Comparison of ENCODE assay signal across 9 cellular contexts in the genomic region with DNA sequence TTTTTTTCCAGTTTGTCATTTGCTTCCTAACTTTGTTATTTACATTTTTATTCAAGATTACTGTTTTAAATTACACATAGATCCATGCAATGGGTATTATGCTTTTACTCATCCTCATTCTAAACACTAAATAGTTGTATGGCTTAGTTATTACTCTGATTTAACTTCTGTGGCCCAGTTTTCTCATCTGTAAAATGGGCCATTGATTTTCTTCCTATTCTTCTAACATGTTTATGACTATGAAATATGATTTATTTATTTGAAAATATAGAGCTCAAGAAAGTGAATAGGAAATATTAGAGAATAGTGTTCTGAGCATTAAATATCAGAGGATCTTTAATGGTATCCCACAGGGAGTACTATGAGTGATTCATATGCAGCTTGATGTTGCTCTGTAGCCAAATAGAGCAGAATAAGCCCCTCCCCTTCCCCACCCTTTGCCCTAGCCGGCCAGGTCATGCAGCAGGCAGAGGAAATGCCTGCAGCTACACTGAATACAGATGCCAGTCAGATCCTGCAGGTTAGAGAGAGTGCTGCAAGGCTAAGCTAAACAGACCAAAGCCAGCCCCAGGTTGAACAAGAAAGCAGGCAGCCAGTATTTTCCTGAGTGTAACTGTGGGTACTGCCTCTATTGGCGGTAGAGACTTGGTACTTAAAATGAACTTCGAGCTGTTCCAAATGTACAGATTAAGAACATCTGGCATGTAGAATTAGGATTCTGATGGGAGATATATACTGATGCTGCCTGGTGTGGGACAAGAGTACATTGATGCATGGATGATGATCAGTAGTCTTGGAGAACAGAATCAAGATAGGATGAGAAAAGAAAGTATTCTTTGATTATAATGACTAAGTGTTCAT. TPM values are rescaled to one million over a fixed set of nuclear protein-coding genes. Genes with fewer than 3 reads are reported as not detected.
DNase-seq lines count a peak whose midpoint lies in the region; ATAC-seq and TF ChIP-seq lines count a peak whose summit lies in the region.
"Had no signal": no experiment of that assay in that cellular context is flagged by ENCODE, and none has a peak within 500 bp of the region (broad histone marks: within the 10 kb centered on the region; RNA-seq: fewer than 3 reads in every experiment).

No MANE protein-coding gene starts in this region.

- no peaks in the 10 kb centered on the region for H3K27me3 ChIP-seq in WERI-Rb-1 (ENCODE audit: insufficient read depth, low read depth, severe bottlenecking)

- no peaks in the 10 kb centered on the region for H3K9me3 Mint-ChIP-seq in activated CD4-positive, alpha-beta T cell treated with anti-CD3 and anti-CD28 coated beads for 36 hours (ENCODE audit: low read depth)

- no peaks in the 10 kb centered on the region for H3K9me3 ChIP-seq in WERI-Rb-1 (ENCODE audit: severe bottlenecking)

- no peaks in the 10 kb centered on the region for H3K36me3 ChIP-seq in WERI-Rb-1

- H3K4me1 Mint-ChIP-seq in activated CD4-positive, alpha-beta T cell treated with anti-CD3 and anti-CD28 coated beads for 36 hours: peaks cover 12% of the 10 kb centered on the region

- POLR2A ChIA-PET in activated CD4-positive, alpha-beta T cell treated with anti-CD3 and anti-CD28 coated beads for 36 hours (lab: Charles Lee): no interaction called here

- CTCF ChIA-PET in activated CD4-positive, alpha-beta T cell treated with anti-CD3 and anti-CD28 coated beads for 36 hours (lab: Charles Lee): interaction anchor here (0.9 to 2.2 kb wide), 6 partner anchors 11 to 601 kb away, joined by 3 to 5 read pairs (median 3); a partner anchor contains a TSS

- TF ChIP-seq CTCF in WERI-Rb-1 (IDR thresholded peaks at IDR 0.05; ENCODE audit: low read depth, low read length): no peak

- no peak overlapping the region for H3K27ac ChIP-seq in WERI-Rb-1
- H3K27ac ChIP-seq: skin epidermis had no signal

- no peaks in the 10 kb centered on the region for H3K27me3 Mint-ChIP-seq in activated CD4-positive, alpha-beta T cell treated with anti-CD3 and anti-CD28 coated beads for 36 hours

- intact Hi-C loops in activated CD4-positive, alpha-beta T cell treated with anti-CD3 and anti-CD28 coated beads for 36 hours (cut with DNase I, micrococcal nuclease): no loop called here

- no peak overlapping the region for H3K4me3 Mint-ChIP-seq in activated CD4-positive, alpha-beta T cell treated with anti-CD3 and anti-CD28 coated beads for 36 hours

- H3K4me3 ChIP-seq in Jurkat, Clone E6-1 (ENCODE audit: low read length): no peak overlapping the region
- H3K4me3 ChIP-seq in WERI-Rb-1 (ENCODE audit: low read depth, low read length): no peak overlapping the region
- H3K4me3 ChIP-seq: skin epidermis had no signal

- peak; percentile 45 for ATAC-seq in GM21423 (IDR thresholded peaks at IDR 0.05; ENCODE audit: unreplicated experiment)
- ATAC-seq in activated CD4-positive, alpha-beta T cell treated with anti-CD3 and anti-CD28 coated beads for 36 hours: peak; percentile 91

- H3K27ac Mint-ChIP-seq in activated CD4-positive, alpha-beta T cell treated with anti-CD3 and anti-CD28 coated beads for 36 hours: no peak overlapping the region

- peak; percentile 80 for DNase-seq in Daoy (ENCODE audit: low read depth)
- DNase-seq in Jurkat, Clone E6-1 (ENCODE audit: low read depth, low spot score): peak; percentile 54
- peak; percentile 39 for DNase-seq in activated CD4-positive, alpha-beta T cell treated with anti-CD3 and anti-CD28 coated beads for 36 hours
- DNase-seq in foreskin melanocyte: peak; percentile 59
- peak; percentile 31 for DNase-seq in stimulated activated CD4-positive, alpha-beta T cell treated with anti-CD3 and anti-CD28 coated beads, Interleukin-4, amount 100 ng/mL, for 24 hours
- DNase-seq in OCI-M2 (lab: John Stamatoyannopoulos, UW; ENCODE audit: unreplicated experiment): no peak
- no peak for DNase-seq in WERI-Rb-1

- H3K36me3 Mint-ChIP-seq in activated CD4-positive, alpha-beta T cell treated with anti-CD3 and anti-CD28 coated beads for 36 hours (ENCODE audit: low read depth): no peaks in the 10 kb centered on the region

RNA-seq across cellular contexts. Expression of a gene that starts 11.7 kb away (rescaled TPM):
- 5.0 and 12.0 TPM in 2 replicates for total RNA-seq in Daoy (2014; rRNA removed; shearing (Covaris generic))
- 13.7 TPM for polyA plus RNA-seq in Jurkat, Clone E6-1 (2012; ENCODE audit: insufficient read depth, insufficient read length)
- total RNA-seq in activated CD4-positive, alpha-beta T cell treated with anti-CD3 and anti-CD28 coated beads for 36 hours: 1 to 10 TPM; 6.0 to 6.9 TPM

Comparison
In these comparisons a context has a peak if more than half of its experiments do, and no peak if none do; other contexts are left out.
1. DNase-seq: peak in Daoy (single experiment), Jurkat, Clone E6-1 (single experiment), activated CD4-positive, alpha-beta T cell treated with anti-CD3 and anti-CD28 coated beads for 36 hours (single experiment), foreskin melanocyte (single experiment) and stimulated activated CD4-positive, alpha-beta T cell treated with anti-CD3 and anti-CD28 coated beads, Interleukin-4, amount 100 ng/mL, for 24 hours (single experiment); none in OCI-M2 (single experiment) and WERI-Rb-1 (single experiment).